ENCODE assay signal across 18 cellular contexts in the genomic region with DNA sequence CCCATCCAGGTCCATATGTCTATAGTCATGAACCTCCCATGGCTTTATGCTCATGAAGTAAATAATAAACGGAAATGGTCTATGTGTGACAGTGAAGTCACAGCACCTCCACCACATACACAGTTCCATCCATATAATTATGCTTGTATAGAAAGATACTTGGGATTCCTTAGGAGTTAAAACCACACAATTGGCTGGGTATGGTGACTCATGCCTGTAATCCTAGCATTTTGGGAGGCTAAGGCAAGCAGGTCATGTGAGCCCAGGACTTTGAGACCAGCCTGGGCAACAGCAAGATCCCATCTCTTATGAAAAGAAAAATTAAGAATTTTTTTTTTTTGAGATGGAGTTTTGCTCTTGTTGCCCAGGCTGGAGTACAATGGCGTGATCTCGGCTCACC. TPM values are rescaled to one million over a fixed set of nuclear protein-coding genes. Genes with fewer than 3 reads are reported as not detected.
DNase-seq lines count a peak whose midpoint lies in the region; ATAC-seq, FAIRE-seq and TF ChIP-seq lines count a peak whose summit lies in the region.
"Had no signal": no experiment of that assay in that cellular context is flagged by ENCODE, and none has a peak within 500 bp of the region (broad histone marks: within the 10 kb centered on the region; RNA-seq: fewer than 3 reads in every experiment).

No MANE protein-coding gene starts in this region.

- no peak overlapping the region for H3K4me3 Mint-ChIP-seq in activated CD8-positive, alpha-beta T cell treated with anti-CD3 and anti-CD28 coated beads, Interleukin-2, amount 10 ng/mL, durations not matched to agents 7 days and 5 days
- no peak overlapping the region for H3K4me3 Mint-ChIP-seq in CD4-positive, alpha-beta T cell
- H3K4me3 Mint-ChIP-seq: activated naive CD4-positive, alpha-beta T cell treated with anti-CD3 and anti-CD28 coated beads for 36 hours; naive B cell had no signal

- H3K27ac ChIP-seq in brain microvascular endothelial cell (no peak overlapping the region), keratinocyte (ENCODE audit: control insufficient read depth, insufficient read depth, low read length) (no peak overlapping the region)
- no peak overlapping the region for H3K27ac ChIP-seq in CD4-positive, alpha-beta T cell (ENCODE audit: low read depth, low read length)
- H3K27ac ChIP-seq: BLaER1, left ventricle myocardium inferior had no signal

- ATAC-seq in activated CD8-positive, alpha-beta T cell treated with anti-CD3 and anti-CD28 coated beads, Interleukin-2, amount 10 ng/mL, durations not matched to agents 7 days and 5 days: no peak
- ATAC-seq in CD4-positive, alpha-beta T cell (ENCODE audit: poor library complexity): no peak

- no peaks in the 10 kb centered on the region for H3K9me1 ChIP-seq in keratinocyte (ENCODE audit: control insufficient read depth, extremely low read depth, insufficient read depth, low read length)

- H2AFZ ChIP-seq in keratinocyte (ENCODE audit: control insufficient read depth, low read length): no peak overlapping the region

- H3K4me2 ChIP-seq in keratinocyte (ENCODE audit: control insufficient read depth, extremely low read depth, insufficient read depth, low read depth, low read length): no peak overlapping the region
- H3K4me2 ChIP-seq: BLaER1 had no signal

- POLR2A ChIA-PET in activated CD8-positive, alpha-beta T cell treated with anti-CD3 and anti-CD28 coated beads, Interleukin-2, amount 10 ng/mL, durations not matched to agents 7 days and 5 days (lab: Charles Lee): no interaction called here
- POLR2A ChIA-PET in CD4-positive, alpha-beta T cell (lab: Charles Lee): no interaction called here

- no peaks in the 10 kb centered on the region for H3K36me3 Mint-ChIP-seq in activated CD8-positive, alpha-beta T cell treated with anti-CD3 and anti-CD28 coated beads, Interleukin-2, amount 10 ng/mL, durations not matched to agents 7 days and 5 days (ENCODE audit: low read depth)
- no peaks in the 10 kb centered on the region for H3K36me3 Mint-ChIP-seq in CD4-positive, alpha-beta T cell (ENCODE audit: low read depth)
- H3K36me3 Mint-ChIP-seq: naive B cell had no signal

- no peak overlapping the region for H3K27ac Mint-ChIP-seq in activated CD8-positive, alpha-beta T cell treated with anti-CD3 and anti-CD28 coated beads, Interleukin-2, amount 10 ng/mL, durations not matched to agents 7 days and 5 days
- no peak overlapping the region for H3K27ac Mint-ChIP-seq in CD4-positive, alpha-beta T cell
- H3K27ac Mint-ChIP-seq: activated naive CD4-positive, alpha-beta T cell treated with anti-CD3 and anti-CD28 coated beads for 36 hours; naive B cell had no signal

- DNase-seq in EL: peak; percentile 84
- peak; percentile 28 for DNase-seq in NCI-H226
- peak; percentile 45 for DNase-seq in brain microvascular endothelial cell
- no peak for DNase-seq in keratinocyte (ENCODE audit: low read depth, low spot score)
- no peak for DNase-seq in activated CD8-positive, alpha-beta T cell treated with anti-CD3 and anti-CD28 coated beads, Interleukin-2, amount 10 ng/mL, durations not matched to agents 7 days and 5 days
- DNase-seq in NCI-H1694 treated with DMSO at 0.1 percent for 48 hours (lab: John Stamatoyannopoulos, UW): no peak
- no peak for DNase-seq in COR-L47 (lab: John Stamatoyannopoulos, UW)
- no peak for DNase-seq in CD4-positive, alpha-beta T cell
- DNase-seq: activated CD4-positive, CD25-positive, alpha-beta regulatory T cell; activated naive CD4-positive, alpha-beta T cell treated with anti-CD3 and anti-CD28 coated beads for 36 hours; cerebellar nuclear complex; DMS79 treated with DMSO at 0.1 percent for 48 hours; left ventricle myocardium inferior; naive B cell; NCI-H1092; NCI-H2227 treated with DMSO at 0.1 percent for 48 hours had no signal

- H4K20me1 ChIP-seq in keratinocyte (ENCODE audit: control insufficient read depth, extremely low read depth, insufficient read depth, low read length): no peaks in the 10 kb centered on the region
- H4K20me1 ChIP-seq: BLaER1 had no signal

- H3K27me3 ChIP-seq in brain microvascular endothelial cell (replicated peaks) (no peaks in the 10 kb centered on the region), keratinocyte (ENCODE audit: control insufficient read depth, extremely low read depth, insufficient read depth, low read length) (no peaks in the 10 kb centered on the region)
- no peaks in the 10 kb centered on the region for H3K27me3 ChIP-seq in CD4-positive, alpha-beta T cell (ENCODE audit: control insufficient read depth, insufficient read depth, low read length)
- H3K27me3 ChIP-seq: BLaER1 had no signal

- dilution Hi-C loops in keratinocyte (cut with MboI; ENCODE audit: extremely low pct_ligation_motif_present, low sequenced_read_pairs): no loop called here

- H3K4me3 ChIP-seq in brain microvascular endothelial cell (ENCODE audit: low read depth, low read length): no peak overlapping the region
- H3K4me3 ChIP-seq in keratinocyte (ENCODE audit: control insufficient read depth in 2 of 3, extremely low read depth in 1 of 3, insufficient read depth in 2 of 3, low read depth in 1 of 3, low read length in 3 of 3): no peak overlapping the region
- H3K4me3 ChIP-seq: BLaER1, left ventricle myocardium inferior had no signal

- no peaks in the 10 kb centered on the region for H3K79me2 ChIP-seq in keratinocyte (ENCODE audit: control insufficient read depth, insufficient read depth, low read length)

- intact Hi-C loops in CD4-positive, alpha-beta T cell (cut with DNase I, micrococcal nuclease): no loop called here

- no peaks in the 10 kb centered on the region for H3K9me3 Mint-ChIP-seq in activated CD8-positive, alpha-beta T cell treated with anti-CD3 and anti-CD28 coated beads, Interleukin-2, amount 10 ng/mL, durations not matched to agents 7 days and 5 days (ENCODE audit: insufficient read depth)
- H3K9me3 Mint-ChIP-seq in CD4-positive, alpha-beta T cell: no peaks in the 10 kb centered on the region
- H3K9me3 Mint-ChIP-seq: activated naive CD4-positive, alpha-beta T cell treated with anti-CD3 and anti-CD28 coated beads for 36 hours had no signal

- H3K9me3 ChIP-seq in keratinocyte (ENCODE audit: control insufficient read depth, low read depth, low read length): no peaks in the 10 kb centered on the region
- no peaks in the 10 kb centered on the region for H3K9me3 ChIP-seq in CD4-positive, alpha-beta T cell (ENCODE audit: control insufficient read depth, low read length)
- H3K9me3 ChIP-seq: BLaER1, left ventricle myocardium inferior had no signal

- H3K4me1 ChIP-seq in keratinocyte (ENCODE audit: control insufficient read depth, extremely low read depth, insufficient read depth, low read length): peaks cover 8% of the 10 kb centered on the region
- H3K4me1 ChIP-seq: BLaER1, left ventricle myocardium inferior had no signal

- CTCF ChIA-PET in activated CD8-positive, alpha-beta T cell treated with anti-CD3 and anti-CD28 coated beads, Interleukin-2, amount 10 ng/mL, durations not matched to agents 7 days and 5 days (lab: Charles Lee): no interaction called here
- CTCF ChIA-PET in CD4-positive, alpha-beta T cell (lab: Charles Lee): no interaction called here

- H3K27me3 Mint-ChIP-seq in activated CD8-positive, alpha-beta T cell treated with anti-CD3 and anti-CD28 coated beads, Interleukin-2, amount 10 ng/mL, durations not matched to agents 7 days and 5 days (ENCODE audit: low read depth): peaks cover 6% of the 10 kb centered on the region
- H3K27me3 Mint-ChIP-seq in CD4-positive, alpha-beta T cell: no peaks in the 10 kb centered on the region
- H3K27me3 Mint-ChIP-seq: naive B cell had no signal

- H3K36me3 ChIP-seq in brain microvascular endothelial cell (replicated peaks) (no peaks in the 10 kb centered on the region), keratinocyte (ENCODE audit: control insufficient read depth in 2 of 2, extremely low read depth in 1 of 2, insufficient read depth in 2 of 2, low read length in 2 of 2) (no peaks in the 10 kb centered on the region)
- H3K36me3 ChIP-seq: BLaER1, left ventricle myocardium inferior had no signal

- in situ Hi-C loops in brain microvascular endothelial cell (cut with HindIII; ENCODE audit: low pct_ligation_motif_present, low sequenced_read_pairs): no loop called here

- no peak overlapping the region for H3K9ac ChIP-seq in keratinocyte (ENCODE audit: control insufficient read depth, extremely low read depth, insufficient read depth, low read length)
- H3K9ac ChIP-seq: BLaER1 had no signal

- H3K4me1 Mint-ChIP-seq in activated CD8-positive, alpha-beta T cell treated with anti-CD3 and anti-CD28 coated beads, Interleukin-2, amount 10 ng/mL, durations not matched to agents 7 days and 5 days (ENCODE audit: low read depth): peaks cover 10% of the 10 kb centered on the region
- no peaks in the 10 kb centered on the region for H3K4me1 Mint-ChIP-seq in CD4-positive, alpha-beta T cell (ENCODE audit: low read depth)
- H3K4me1 Mint-ChIP-seq: naive B cell had no signal

- FAIRE-seq in keratinocyte (lab: Jason Lieb, UNC): peak; percentile 53
- FAIRE-seq: endothelial cell of umbilical vein had no signal

- TF ChIP-seq CTCF in brain microvascular endothelial cell (IDR thresholded peaks at IDR 0.05; ENCODE audit: low read depth, low read length, missing control alignments) (no peak), keratinocyte (optimal IDR thresholded peaks at IDR 0.05 in 1 of 3, IDR thresholded peaks at IDR 0.05 in 1 of 3, conservative IDR thresholded peaks at IDR 0.05 in 1 of 3; ENCODE audit: extremely low read depth in 1 of 3, insufficient read depth in 2 of 3, low read length in 3 of 3) (no peak)
- no peak for TF ChIP-seq CTCF in CD4-positive, alpha-beta T cell (IDR thresholded peaks at IDR 0.05)

RNA-seq across cellular contexts. Expression of a gene that starts 55.6 kb away (rescaled TPM):
- 6.8 to 7.2 TPM (median 6.9 TPM) in 3 replicates for polyA plus RNA-seq in keratinocyte
- polyA plus RNA-seq in keratinocyte (2011; ENCODE audit: low read depth): 7.9 TPM
- 4.2 and 5.2 TPM in 2 replicates for polyA plus RNA-seq in keratinocyte (2011; cell fraction: cytosol; rRNA removed)
- polyA plus RNA-seq in keratinocyte (2011; cell fraction: nucleus; rRNA removed): 7.4 and 7.7 TPM in 2 replicates
- polyA plus RNA-seq in keratinocyte (2012; ENCODE audit: low replicate concordance): 6.4 and 11.4 TPM in 2 replicates
- polyA minus RNA-seq in keratinocyte: 9.4 to 13.8 TPM (median 11.7 TPM) in 3 replicates
- 12.3 TPM for polyA minus RNA-seq in keratinocyte (2011; cell fraction: cytosol; rRNA and poly(A)+ RNA removed)
- polyA minus RNA-seq in keratinocyte (2011; cell fraction: nucleus; rRNA and poly(A)+ RNA removed): 15.2 and 15.6 TPM in 2 replicates
- under 1 TPM; 0.60 to 0.66 TPM for total RNA-seq in activated CD8-positive, alpha-beta T cell treated with anti-CD3 and anti-CD28 coated beads, Interleukin-2, amount 10 ng/mL, durations not matched to agents 7 days and 5 days
- under 1 TPM; 0.27 to 0.92 TPM for total RNA-seq in CD4-positive, alpha-beta T cell
- total RNA-seq: endothelial cell of umbilical vein had no signal
- polyA plus RNA-seq: endothelial cell of umbilical vein had no signal

Comparison
In these comparisons a context has a peak if more than half of its experiments do, and no peak if none do; other contexts are left out.
1. DNase-seq: peak in EL (single experiment), NCI-H226 (single experiment) and brain microvascular endothelial cell (single experiment); none in keratinocyte (single experiment), activated CD8-positive, alpha-beta T cell treated with anti-CD3 and anti-CD28 coated beads, Interleukin-2, amount 10 ng/mL, durations not matched to agents 7 days and 5 days (single experiment), NCI-H1694 treated with DMSO at 0.1 percent for 48 hours (single experiment), COR-L47 (single experiment) and CD4-positive, alpha-beta T cell (0 of 10).